In genomic region chr18:23958036-23958435, GRCh38 we compare ENCODE assay signal across 14 cellular contexts. TPM values are rescaled to one million over a fixed set of nuclear protein-coding genes. Genes with fewer than 3 reads are reported as not detected.
DNase-seq lines count a peak whose midpoint lies in the region; ATAC-seq and TF ChIP-seq lines count a peak whose summit lies in the region.
"Had no signal": no experiment of that assay in that cellular context is flagged by ENCODE, and none has a peak within 500 bp of the region (broad histone marks: within the 10 kb centered on the region; RNA-seq: fewer than 3 reads in every experiment).

No MANE protein-coding gene starts in this region.

- no peak for TF ChIP-seq CTCF in body of pancreas (IDR thresholded peaks at IDR 0.05)
- TF ChIP-seq CTCF in right atrium auricular region (IDR thresholded peaks at IDR 0.05) = no peak
- TF ChIP-seq CTCF in prostate gland (IDR thresholded peaks at IDR 0.05) = no peak

- WGBS in body of pancreas, 2 donors = 51 to 63% methylated on average over 3 to 9 of the region's 10 CpGs
- WGBS in prostate gland = 5% methylated on average over 10 of the region's 10 CpGs

- H3K9me3 ChIP-seq in body of pancreas (no peaks in the 10 kb centered on the region), right atrium auricular region (no peaks in the 10 kb centered on the region), prostate gland (no peaks in the 10 kb centered on the region)
- H3K9me3 ChIP-seq: colonic mucosa had no signal

- intact Hi-C loops in body of pancreas (cut with DNase I) (no loop called here), prostate gland (cut with DNase I) (no loop called here)

- ATAC-seq in body of pancreas = no peak
- no peak for ATAC-seq in GM21619 (IDR thresholded peaks at IDR 0.05; ENCODE audit: unreplicated experiment)
- ATAC-seq in HG03135 (IDR thresholded peaks at IDR 0.05; ENCODE audit: unreplicated experiment) = no peak
- ATAC-seq: GM12878 had no signal

- DNase-seq in C1 segment of cervical spinal cord (lab: John Stamatoyannopoulos, UW) (peak in 10 of 14 donors; percentile 22 to 80 (median 62)), body of pancreas (peak in 3 of 4 donors; percentile 22 to 39 (median 35)), right atrium auricular region (ENCODE audit: low spot score) (peak; percentile 86), prostate gland (ENCODE audit: low spot score) (peak; percentile 78), hepatic stellate cell (ENCODE audit: low spot score) (no peak), NCI-H2171 treated with DMSO at 0.1 percent for 48 hours (lab: John Stamatoyannopoulos, UW) (no peak)
- DNase-seq: colonic mucosa, DMS53, glutamatergic neuron, KG1, T-helper 1 cell had no signal

- H3K27ac ChIP-seq in body of pancreas (no peak overlapping the region), right atrium auricular region (no peak overlapping the region), prostate gland (peak overlapping the region; percentile 38 to 43)
- H3K27ac ChIP-seq: colonic mucosa had no signal

- H3K36me3 ChIP-seq in body of pancreas (replicated peaks in 1 of 2; ENCODE audit: insufficient read depth in 1 of 2, low read depth in 2 of 2) (no peaks in the 10 kb centered on the region), right atrium auricular region (no peaks in the 10 kb centered on the region), prostate gland (no peaks in the 10 kb centered on the region)
- H3K36me3 ChIP-seq: colonic mucosa had no signal

- H3K27me3 ChIP-seq in body of pancreas (no peaks in the 10 kb centered on the region), right atrium auricular region (no peaks in the 10 kb centered on the region), prostate gland (replicated peaks; ENCODE audit: insufficient read depth) (no peaks in the 10 kb centered on the region)
- H3K27me3 ChIP-seq: colonic mucosa had no signal

- H3K4me3 ChIP-seq in body of pancreas (no peak overlapping the region), right atrium auricular region (no peak overlapping the region), prostate gland (no peak overlapping the region)
- H3K4me3 ChIP-seq: colonic mucosa, GM12878 had no signal

- TF ChIP-seq POLR2A in body of pancreas (IDR thresholded peaks at IDR 0.05) = no peak
- no peak for TF ChIP-seq POLR2A in prostate gland (IDR thresholded peaks at IDR 0.05)

- H3K4me1 ChIP-seq in body of pancreas (no peaks in the 10 kb centered on the region), right atrium auricular region (no peaks in the 10 kb centered on the region), prostate gland (replicated peaks) (no peaks in the 10 kb centered on the region)
- H3K4me1 ChIP-seq: colonic mucosa had no signal

RNA-seq across cellular contexts. Expression of gene TTC39C, which starts 56.5 kb away (rescaled TPM):
- total RNA-seq in body of pancreas = 10 to 100 TPM; 20.1 to 21.8 TPM
- 10 to 100 TPM in 1 of 2 donors, 1 to 10 TPM in 1; 4.2 to 10.3 TPM for total RNA-seq in right atrium auricular region
- total RNA-seq in prostate gland = 10 to 100 TPM; 31.2 to 40.0 TPM

Comparison
In these comparisons a context has a peak if more than half of its experiments do, and no peak if none do; other contexts are left out.
1. DNase-seq: peak in C1 segment of cervical spinal cord (10 of 14), body of pancreas (3 of 4), right atrium auricular region (single experiment) and prostate gland (single experiment); none in hepatic stellate cell (single experiment) and NCI-H2171 treated with DMSO at 0.1 percent for 48 hours (single experiment).
2. H3K27ac ChIP-seq: peak in prostate gland (2 of 2); none in body of pancreas (0 of 4) and right atrium auricular region (0 of 2).